18 cellular contexts compared by ENCODE assay signal in the genomic region with DNA sequence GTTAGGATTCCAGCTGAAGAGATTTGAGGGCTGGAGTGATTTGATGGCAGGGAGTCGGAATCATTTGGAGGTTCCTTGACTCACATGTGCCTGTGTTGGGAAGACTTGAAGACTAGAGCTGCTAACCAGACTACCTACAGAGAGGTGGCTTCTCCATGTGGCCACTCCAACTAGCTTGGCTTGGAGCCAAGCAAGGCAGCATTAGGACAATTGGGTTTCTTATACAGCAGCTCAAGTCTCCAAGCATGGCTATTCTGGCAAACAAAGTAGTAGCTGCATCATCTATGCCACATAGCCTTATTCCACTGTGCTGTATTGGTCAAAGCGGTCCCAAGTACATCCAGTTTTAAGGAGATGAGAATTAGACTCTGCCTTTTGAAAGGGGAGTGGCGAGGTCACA.
DNase-seq lines count a peak whose midpoint lies in the region; ATAC-seq and TF ChIP-seq lines count a peak whose summit lies in the region.
"Had no signal": no experiment of that assay in that cellular context is flagged by ENCODE, and none has a peak within 500 bp of the region (broad histone marks: within the 10 kb centered on the region; RNA-seq: fewer than 3 reads in every experiment).

No MANE protein-coding gene starts in this region.

- no CpG with 5 or more reads among the region's 3 CpGs for WGBS in trophoblast cell (ENCODE audit: extremely low coverage, insufficient coverage, insufficient read length)
- no CpG with 5 or more reads among the region's 3 CpGs for WGBS in neuronal stem cell (ENCODE audit: extremely low coverage in 2 of 2, insufficient read length in 2 of 2, insufficient replicate concordance in 1 of 2), 2 donors

- TF ChIP-seq EP300 in Ishikawa (IDR thresholded peaks at IDR 0.05; ENCODE audit: borderline replicate concordance), result no peak

- H3K9me3 ChIP-seq in trophoblast cell (ENCODE audit: insufficient read depth, low read depth, low read length), result no peaks in the 10 kb centered on the region
- no peaks in the 10 kb centered on the region for H3K9me3 ChIP-seq in neuronal stem cell (replicated peaks in 1 of 2; ENCODE audit: control insufficient read depth in 2 of 2, insufficient read depth in 1 of 2, low read depth in 1 of 2, low read length in 2 of 2)
- H3K9me3 ChIP-seq: A549, HAP-1 had no signal

- H3K18ac ChIP-seq in trophoblast cell (ENCODE audit: low read length), result no peak overlapping the region
- H3K18ac ChIP-seq in neuronal stem cell (ENCODE audit: low read length), result no peak overlapping the region

- H2AK5ac ChIP-seq in trophoblast cell (ENCODE audit: low read length) (no peak overlapping the region), neuronal stem cell (ENCODE audit: low read depth, low read length) (no peak overlapping the region)

- H3K27me3 ChIP-seq in trophoblast cell (ENCODE audit: insufficient read depth, low read length), result no peaks in the 10 kb centered on the region
- H3K27me3 ChIP-seq in neuronal stem cell (ENCODE audit: control insufficient read depth in 3 of 3, insufficient read depth in 3 of 3, low read depth in 1 of 3, low read length in 3 of 3), result no peaks in the 10 kb centered on the region

- peak overlapping the region; percentile 74 for H3K9ac ChIP-seq in trophoblast cell (ENCODE audit: low read length)
- H3K9ac ChIP-seq in neuronal stem cell (ENCODE audit: low read depth, low read length, poor library complexity), result no peak overlapping the region

- no peak overlapping the region for H4K12ac ChIP-seq in trophoblast cell (ENCODE audit: low read depth, low read length)

- no peak overlapping the region for H3K4ac ChIP-seq in trophoblast cell (ENCODE audit: low read depth, low read length)
- no peak overlapping the region for H3K4ac ChIP-seq in neuronal stem cell (ENCODE audit: low read length)

- no peak overlapping the region for H4K8ac ChIP-seq in trophoblast cell (ENCODE audit: low read depth, low read length)
- no peak overlapping the region for H4K8ac ChIP-seq in neuronal stem cell (ENCODE audit: low read depth, low read length)

- H3K4me2 ChIP-seq in trophoblast cell (ENCODE audit: low read length) (no peak overlapping the region), neuronal stem cell (ENCODE audit: insufficient read depth, low read length, poor library complexity, severe bottlenecking) (no peak overlapping the region)
- H3K4me2 ChIP-seq: A549 had no signal

- H3K4me1 ChIP-seq in trophoblast cell (ENCODE audit: control insufficient read depth in 1 of 2, insufficient read depth in 2 of 2, low read length in 2 of 2), result peaks cover 0 to 2% of the 10 kb centered on the region in 2 experiments
- no peaks in the 10 kb centered on the region for H3K4me1 ChIP-seq in neuronal stem cell (ENCODE audit: control insufficient read depth in 2 of 2, insufficient read depth in 1 of 2, low read depth in 1 of 2, low read length in 2 of 2)
- H3K4me1 ChIP-seq: A549, HAP-1 had no signal

- no peak overlapping the region for H2BK120ac ChIP-seq in trophoblast cell (ENCODE audit: insufficient read depth, low read length, poor library complexity)
- no peak overlapping the region for H2BK120ac ChIP-seq in neuronal stem cell (ENCODE audit: low read depth, low read length)

- no peak for TF ChIP-seq RAD21 in Ishikawa (IDR thresholded peaks at IDR 0.05; ENCODE audit: low read depth)

- no peak overlapping the region for H2BK12ac ChIP-seq in trophoblast cell (ENCODE audit: low read length)
- H2BK12ac ChIP-seq in neuronal stem cell (ENCODE audit: low read length), result no peak overlapping the region

- no peak overlapping the region for H2BK5ac ChIP-seq in trophoblast cell (ENCODE audit: low read depth, low read length, poor library complexity)
- no peak overlapping the region for H2BK5ac ChIP-seq in neuronal stem cell (ENCODE audit: low read length)

- no peak overlapping the region for H3K27ac ChIP-seq in trophoblast cell (ENCODE audit: low read depth, low read length)
- H3K27ac ChIP-seq in neuronal stem cell (replicated peaks; ENCODE audit: low read length), result no peak overlapping the region
- H3K27ac ChIP-seq: 22Rv1, A549, C4-2B had no signal

- H2BK15ac ChIP-seq in neuronal stem cell (ENCODE audit: low read length), result no peak overlapping the region

- ATAC-seq in GM21825 (IDR thresholded peaks at IDR 0.05; ENCODE audit: unreplicated experiment), result no peak
- ATAC-seq: A549 had no signal

- H3K79me1 ChIP-seq in trophoblast cell (ENCODE audit: low read length) (no peaks in the 10 kb centered on the region), neuronal stem cell (ENCODE audit: low read depth, low read length) (no peaks in the 10 kb centered on the region)

- no peak overlapping the region for H3K4me3 ChIP-seq in trophoblast cell (ENCODE audit: low read depth, low read length)
- H3K4me3 ChIP-seq in neuronal stem cell (ENCODE audit: low read length in 2 of 2), result no peak overlapping the region
- H3K4me3 ChIP-seq: A549, HAP-1 had no signal

- H4K91ac ChIP-seq in trophoblast cell (ENCODE audit: low read depth, low read length) (no peak overlapping the region), neuronal stem cell (ENCODE audit: low read depth, low read length, poor library complexity) (no peak overlapping the region)

- H3K36me3 ChIP-seq in trophoblast cell (ENCODE audit: control insufficient read depth in 1 of 2, insufficient read depth in 2 of 2, low read length in 2 of 2), result no peaks in the 10 kb centered on the region
- H3K36me3 ChIP-seq in neuronal stem cell (replicated peaks in 1 of 2; ENCODE audit: control insufficient read depth in 2 of 2, insufficient read depth in 2 of 2, low read length in 2 of 2), result no peaks in the 10 kb centered on the region
- H3K36me3 ChIP-seq: HAP-1 had no signal

- no peaks in the 10 kb centered on the region for H3K79me2 ChIP-seq in trophoblast cell (ENCODE audit: control insufficient read depth, insufficient read depth, low read length, poor library complexity)

- H3K14ac ChIP-seq in trophoblast cell (ENCODE audit: low read length) (no peak overlapping the region), neuronal stem cell (ENCODE audit: low read length) (no peak overlapping the region)

- H2AFZ ChIP-seq in trophoblast cell (ENCODE audit: insufficient read depth, low read length, poor library complexity), result no peak overlapping the region
- H2AFZ ChIP-seq in neuronal stem cell (ENCODE audit: low read length), result no peak overlapping the region

- peak; percentile 5 for DNase-seq in DMS53 (lab: John Stamatoyannopoulos, UW)
- DNase-seq in DMS53 treated with DMSO at 0.1 percent for 48 hours (lab: John Stamatoyannopoulos, UW; ENCODE audit: unreplicated experiment), result no peak
- DNase-seq in COLO668 (lab: John Stamatoyannopoulos, UW; ENCODE audit: unreplicated experiment), result peak; percentile 9
- DNase-seq in trophoblast cell, result no peak
- DNase-seq in neuronal stem cell (ENCODE audit: low spot score), result no peak
- no peak for DNase-seq in cerebellar nuclear complex (lab: John Stamatoyannopoulos, UW)
- DNase-seq: AML-193; CD4-positive, alpha-beta T cell; DMS153; DND-41; EL; KBM-7 had no signal

- H3K23ac ChIP-seq in trophoblast cell (ENCODE audit: low read length), result peak overlapping the region; percentile 69
- H3K23ac ChIP-seq in neuronal stem cell (ENCODE audit: low read depth, low read length, poor library complexity), result no peak overlapping the region

TF ChIP-seq in Ishikawa, 13 proteins besides CTCF, POLR2A, EP300 and RAD21:
- TF ChIP-seq TEAD4 (IDR thresholded peaks at IDR 0.05) (no peak), CREB1 (IDR thresholded peaks at IDR 0.05; ENCODE audit: low read depth) (no peak), ZBTB7A (IDR thresholded peaks at IDR 0.05; ENCODE audit: low read depth) (no peak), NFIC (IDR thresholded peaks at IDR 0.05) (0 out of 2 replicates have a peak, but pooled peaks have one; percentile 14), FOXM1 (IDR thresholded peaks at IDR 0.05; ENCODE audit: borderline replicate concordance, low read depth) (no peak)

Comparison
In these comparisons a context has a peak if more than half of its experiments do, and no peak if none do; other contexts are left out.
1. DNase-seq: peak in DMS53 (single experiment) and COLO668 (single experiment); none in DMS53 treated with DMSO at 0.1 percent for 48 hours (single experiment), trophoblast cell (0 of 2), neuronal stem cell (single experiment) and cerebellar nuclear complex (0 of 2).